Comparison of ENCODE assay signal across 2 cellular contexts in genomic region chr4:1952046-1952700, GRCh38.
A peak's percentile ranks its signal among the peaks of the same experiment; 100 is the strongest.
TF ChIP-seq lines count a peak whose summit lies in the region.

No MANE protein-coding gene starts in this region.

TF ChIP-seq in K562, 482 proteins besides CTCF, POLR2A, EP300 and RAD21:
- TF ChIP-seq RBM22 (IDR thresholded peaks at IDR 0.05; ENCODE audit: low read depth, low read length, poor library complexity, severe bottlenecking) (peak; percentile 54), POLR2G (IDR thresholded peaks at IDR 0.05; ENCODE audit: low read depth, low read length) (peak; percentile 46; the same call in 1 of the 2 replicates), YBX1 (IDR thresholded peaks at IDR 0.05) (no peak)

TF ChIP-seq in WTC11, 78 proteins besides CTCF, POLR2A, EP300 and RAD21:
- TF ChIP-seq RORB (CRISPR knock-in tag; IDR thresholded peaks at IDR 0.05) (no peak), IRF2 (CRISPR knock-in tag; IDR thresholded peaks at IDR 0.05; ENCODE audit: borderline replicate concordance, low read depth) (no peak), OVOL2 (CRISPR knock-in tag; IDR thresholded peaks at IDR 0.05; ENCODE audit: borderline replicate concordance) (no peak), ZNF263 (CRISPR knock-in tag; IDR thresholded peaks at IDR 0.05; ENCODE audit: low read depth) (no peak), ZNF138 (CRISPR knock-in tag; conservative IDR thresholded peaks at IDR 0.05) (no peak)
